1 cellular context compared by ENCODE assay signal in genomic region chr2:14632133-14632936, GRCh38.
TF ChIP-seq lines count a peak whose summit lies in the region.

Gene LRATD1 (plus strand): TSS chr2:14632717. CDS start chr2:14633980, 1,263 bp downstream.

TF ChIP-seq in HepG2, 621 proteins besides CTCF, POLR2A, EP300 and RAD21 (continued from another document and continues in another):
- TF ChIP-seq E2F1 (CRISPR knock-in tag; IDR thresholded peaks at IDR 0.05) (no peak), DPF2 (CRISPR knock-in tag; IDR thresholded peaks at IDR 0.05; ENCODE audit: borderline replicate concordance, low read depth) (no peak), SYNCRIP (IDR thresholded peaks at IDR 0.05; ENCODE audit: insufficient read depth, low read depth, low read length) (no peak), BCL3 (CRISPR knock-in tag; IDR thresholded peaks at IDR 0.05) (no peak), NFYB (CRISPR knock-in tag; IDR thresholded peaks at IDR 0.05) (peak; percentile 89), ZNF10 (CRISPR knock-in tag; IDR thresholded peaks at IDR 0.05; ENCODE audit: borderline replicate concordance, low read depth) (no peak), ZNF839 (CRISPR knock-in tag; IDR thresholded peaks at IDR 0.05; ENCODE audit: borderline replicate concordance) (no peak), DR1 (CRISPR knock-in tag; IDR thresholded peaks at IDR 0.05) (no peak), GABPB1 (CRISPR knock-in tag; IDR thresholded peaks at IDR 0.05) (peak; percentile 71; the same call in 1 of the 2 replicates), SMAD9 (CRISPR knock-in tag; IDR thresholded peaks at IDR 0.05) (no peak), NFKBIZ (CRISPR knock-in tag; IDR thresholded peaks at IDR 0.05) (no peak), CREBL2 (CRISPR knock-in tag; IDR thresholded peaks at IDR 0.05; ENCODE audit: borderline replicate concordance) (no peak), ZNF800 (CRISPR knock-in tag; IDR thresholded peaks at IDR 0.05) (peak; percentile 83), NAIF1 (CRISPR knock-in tag; IDR thresholded peaks at IDR 0.05; ENCODE audit: borderline replicate concordance) (no peak), MYC (CRISPR knock-in tag; IDR thresholded peaks at IDR 0.05; ENCODE audit: borderline replicate concordance) (peak; percentile 23; the same call in 1 of the 2 replicates), ZNF12 (CRISPR knock-in tag; IDR thresholded peaks at IDR 0.05) (no peak), ZFP36 (IDR thresholded peaks at IDR 0.05; ENCODE audit: borderline replicate concordance, low read depth, low read length, partially characterized antibody) (no peak), KLF12 (CRISPR knock-in tag; IDR thresholded peaks at IDR 0.05; ENCODE audit: borderline replicate concordance) (no peak), POLR2AphosphoS5 (IDR thresholded peaks at IDR 0.05; ENCODE audit: low read depth, low read length) (no peak), BHLHE40 (IDR thresholded peaks at IDR 0.05; ENCODE audit: low read length) (no peak), EED (CRISPR knock-in tag; IDR thresholded peaks at IDR 0.05) (no peak), MYNN (CRISPR knock-in tag; IDR thresholded peaks at IDR 0.05; ENCODE audit: low read depth) (no peak), TBX2 (CRISPR knock-in tag; IDR thresholded peaks at IDR 0.05; ENCODE audit: borderline replicate concordance) (peak; percentile 13; the same call in 1 of the 2 replicates), CENPT (CRISPR knock-in tag; IDR thresholded peaks at IDR 0.05; ENCODE audit: low read depth) (no peak), HOXA9 (CRISPR knock-in tag; IDR thresholded peaks at IDR 0.05; ENCODE audit: borderline replicate concordance) (no peak), RFXAP (CRISPR knock-in tag; IDR thresholded peaks at IDR 0.05; ENCODE audit: borderline replicate concordance) (no peak), PHF21A (CRISPR knock-in tag; IDR thresholded peaks at IDR 0.05) (peak; percentile 27; the same call in 1 of the 2 replicates), ZNF558 (CRISPR knock-in tag; IDR thresholded peaks at IDR 0.05; ENCODE audit: borderline replicate concordance) (no peak), TCF12 (IDR thresholded peaks at IDR 0.05) (no peak), TCF12 (CRISPR knock-in tag; IDR thresholded peaks at IDR 0.05) (no peak), ZZZ3 (CRISPR knock-in tag; IDR thresholded peaks at IDR 0.05; ENCODE audit: borderline replicate concordance) (no peak), ZNF335 (CRISPR knock-in tag; IDR thresholded peaks at IDR 0.05) (no peak), ZSCAN21 (CRISPR knock-in tag; IDR thresholded peaks at IDR 0.05; ENCODE audit: borderline replicate concordance) (no peak), JUNB (CRISPR knock-in tag; IDR thresholded peaks at IDR 0.05; ENCODE audit: borderline replicate concordance) (no peak), PRDM15 (CRISPR knock-in tag; IDR thresholded peaks at IDR 0.05) (no peak), PAXIP1 (CRISPR knock-in tag; conservative IDR thresholded peaks at IDR 0.05) (no peak), HMG20B (CRISPR knock-in tag; conservative IDR thresholded peaks at IDR 0.05) (no peak), TFDP1 (CRISPR knock-in tag; IDR thresholded peaks at IDR 0.05; ENCODE audit: borderline replicate concordance) (0 out of 2 replicates have a peak, but pooled peaks have one; percentile 13), THAP8 (CRISPR knock-in tag; IDR thresholded peaks at IDR 0.05; ENCODE audit: borderline replicate concordance) (no peak), ARID3A (IDR thresholded peaks at IDR 0.05; ENCODE audit: low read depth, low read length) (no peak), HNRNPK (IDR thresholded peaks at IDR 0.05; ENCODE audit: low read depth, low read length, poor library complexity, severe bottlenecking) (peak; percentile 14), ZNF777 (CRISPR knock-in tag; IDR thresholded peaks at IDR 0.05) (peak; percentile 66), ATF4 (CRISPR knock-in tag; IDR thresholded peaks at IDR 0.05) (no peak), ZNF337 (CRISPR knock-in tag; IDR thresholded peaks at IDR 0.05; ENCODE audit: borderline replicate concordance, low read depth) (no peak), SIX4 (CRISPR knock-in tag; IDR thresholded peaks at IDR 0.05) (no peak), ZNF713 (CRISPR knock-in tag; IDR thresholded peaks at IDR 0.05) (no peak), ZNF431 (CRISPR knock-in tag; IDR thresholded peaks at IDR 0.05; ENCODE audit: borderline replicate concordance, low read depth) (no peak), ZSCAN20 (CRISPR knock-in tag; IDR thresholded peaks at IDR 0.05; ENCODE audit: borderline replicate concordance) (no peak), MXD1 (CRISPR knock-in tag; IDR thresholded peaks at IDR 0.05) (no peak), ZNF501 (CRISPR knock-in tag; IDR thresholded peaks at IDR 0.05) (no peak), MBNL3 (CRISPR knock-in tag; conservative IDR thresholded peaks at IDR 0.05) (no peak)
